In the genomic region with DNA sequence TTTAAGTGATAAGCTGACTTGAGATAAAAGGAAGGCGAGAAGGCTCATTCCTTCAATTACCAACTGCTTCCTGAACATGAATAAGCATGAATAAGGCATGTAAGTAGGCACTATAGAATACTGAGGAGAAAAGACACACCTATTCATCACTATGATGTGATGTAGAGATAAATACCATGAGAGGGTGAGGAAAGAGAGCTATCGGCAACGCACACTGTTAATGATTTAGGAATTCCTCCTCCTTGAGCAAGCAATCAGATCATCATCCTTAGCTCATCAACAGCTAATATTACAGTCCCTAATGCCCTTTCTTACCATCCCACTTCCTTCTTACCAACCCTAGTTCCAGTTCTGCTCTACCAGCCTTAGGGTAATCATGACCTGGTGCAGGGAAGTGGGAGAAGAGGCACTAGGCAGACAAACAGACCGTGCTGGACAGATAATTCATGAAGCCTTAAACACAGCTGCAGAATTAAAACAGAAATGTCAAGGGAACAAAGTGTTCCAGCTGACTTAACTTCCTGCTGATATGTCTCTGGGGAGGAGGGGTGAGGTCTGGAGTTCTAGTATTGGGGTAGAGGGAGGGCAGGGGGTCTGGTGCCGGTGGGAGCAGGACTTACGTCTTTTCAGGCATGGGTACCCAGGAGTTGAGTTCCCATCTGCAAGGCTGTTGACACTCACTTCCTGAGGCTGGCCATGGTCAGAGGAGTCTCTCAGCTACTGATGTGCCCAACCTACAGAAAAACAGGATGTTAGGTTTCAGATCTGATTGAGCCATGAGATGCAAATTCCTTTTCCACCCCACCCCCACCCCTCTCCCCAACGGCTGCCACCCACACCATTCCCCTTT, we compare ENCODE assay signal across 8 cellular contexts. TPM values are rescaled to one million over a fixed set of nuclear protein-coding genes. Genes with fewer than 3 reads are reported as not detected.
DNase-seq lines count a peak whose midpoint lies in the region; ATAC-seq and TF ChIP-seq lines count a peak whose summit lies in the region.

No MANE protein-coding gene starts in this region.

- TF ChIP-seq CTCF in endothelial cell (IDR thresholded peaks at IDR 0.05; ENCODE audit: unreplicated experiment) (no peak), nephron (IDR thresholded peaks at IDR 0.05; ENCODE audit: unreplicated experiment in 3 of 3) (no peak)

- peaks cover 38% of the 10 kb centered on the region for H3K4me1 Mint-ChIP-seq in endothelial cell (ENCODE audit: unreplicated experiment)
- peaks cover 16% of the 10 kb centered on the region for H3K4me1 Mint-ChIP-seq in nephron

- H3K27ac Mint-ChIP-seq in endothelial cell (ENCODE audit: unreplicated experiment), result peak overlapping the region; percentile 78
- H3K27ac Mint-ChIP-seq in nephron, result peak overlapping the region in 2 of 3 experiments; percentile 17 to 29

- H3K36me3 Mint-ChIP-seq in endothelial cell (ENCODE audit: low read depth, unreplicated experiment) (no peaks in the 10 kb centered on the region), nephron (ENCODE audit: low read depth) (no peaks in the 10 kb centered on the region)

- ATAC-seq in GM18517 (IDR thresholded peaks at IDR 0.05; ENCODE audit: unreplicated experiment) (peak; percentile 51), HG02798 (IDR thresholded peaks at IDR 0.05; ENCODE audit: poor library complexity, unreplicated experiment) (peak; percentile 58)

- DNase-seq in RPMI8226 (peak; percentile 76), endothelial cell (ENCODE audit: low spot score) (no peak), DMS114 treated with DMSO at 0.1 percent for 48 hours (lab: John Stamatoyannopoulos, UW; ENCODE audit: unreplicated experiment) (no peak), T1000 (lab: John Stamatoyannopoulos, UW) (no peak), NCI-H1694 treated with DMSO at 0.1 percent for 48 hours (lab: John Stamatoyannopoulos, UW) (no peak)

- no peaks in the 10 kb centered on the region for H3K27me3 Mint-ChIP-seq in endothelial cell (ENCODE audit: unreplicated experiment)
- H3K27me3 Mint-ChIP-seq in nephron (ENCODE audit: low read depth), result peaks cover 22% of the 10 kb centered on the region

- H3K9me3 Mint-ChIP-seq in endothelial cell (ENCODE audit: unreplicated experiment) (no peaks in the 10 kb centered on the region), nephron (peaks cover 10% of the 10 kb centered on the region)

- no peak overlapping the region for H3K4me3 Mint-ChIP-seq in endothelial cell (ENCODE audit: unreplicated experiment)
- H3K4me3 Mint-ChIP-seq in nephron, result no peak overlapping the region

RNA-seq across cellular contexts. Expression of gene RCSD1, which starts 12.7 kb away (rescaled TPM):
- total RNA-seq in endothelial cell (ENCODE audit: unreplicated experiment), result 39.5 TPM
